1 cellular context compared by ENCODE assay signal in the genomic region with DNA sequence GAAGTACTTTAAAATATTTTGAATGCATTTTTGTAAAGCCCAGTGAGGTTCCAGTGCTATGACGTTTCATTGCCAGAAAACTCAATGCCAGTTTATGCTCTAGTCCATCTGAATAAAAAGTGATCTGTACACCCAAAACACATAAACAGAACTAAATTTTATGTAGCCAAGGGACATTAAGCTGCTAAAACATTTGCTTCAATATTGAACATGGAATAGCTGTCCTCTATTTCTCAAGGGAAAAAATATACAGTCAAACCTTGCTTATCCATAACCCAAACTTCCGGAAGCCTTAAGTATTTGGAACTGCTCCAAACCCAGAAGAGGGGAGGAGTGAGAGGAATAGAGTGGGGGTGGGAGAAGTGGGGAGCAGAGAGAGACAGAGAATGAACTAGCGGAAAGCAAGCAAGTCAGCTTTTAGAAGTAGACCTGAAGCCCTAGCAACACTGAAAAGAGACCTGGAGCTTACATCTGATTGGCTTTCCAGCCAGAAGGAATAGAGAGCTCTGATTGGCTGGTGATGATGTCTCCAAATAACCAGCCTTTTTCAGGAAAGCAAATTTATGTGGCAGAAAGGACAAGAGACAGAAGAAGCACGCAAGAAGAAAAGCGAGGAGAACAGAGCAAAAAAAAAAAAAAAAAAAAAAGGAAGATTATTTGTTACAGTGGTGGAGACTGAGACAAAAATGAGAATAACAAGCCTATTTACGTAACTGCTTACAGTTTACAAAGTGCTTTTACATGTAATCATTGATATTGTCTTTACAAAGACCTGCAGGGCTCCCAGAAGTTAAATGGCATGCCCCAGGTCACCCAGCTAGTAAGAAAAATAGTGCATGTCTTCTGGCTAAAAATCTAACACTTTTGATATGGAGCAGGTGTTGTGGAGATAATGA.
TF ChIP-seq lines count a peak whose summit lies in the region.

No MANE protein-coding gene starts in this region.

TF ChIP-seq in GM12878, 131 proteins besides CTCF, POLR2A, EP300 and RAD21 (continues in another document):
- TF ChIP-seq BMI1 (IDR thresholded peaks at IDR 0.05; ENCODE audit: borderline replicate concordance): peak; percentile 34; the same call in 1 of the 2 replicates
- TF ChIP-seq, protein P1, sequence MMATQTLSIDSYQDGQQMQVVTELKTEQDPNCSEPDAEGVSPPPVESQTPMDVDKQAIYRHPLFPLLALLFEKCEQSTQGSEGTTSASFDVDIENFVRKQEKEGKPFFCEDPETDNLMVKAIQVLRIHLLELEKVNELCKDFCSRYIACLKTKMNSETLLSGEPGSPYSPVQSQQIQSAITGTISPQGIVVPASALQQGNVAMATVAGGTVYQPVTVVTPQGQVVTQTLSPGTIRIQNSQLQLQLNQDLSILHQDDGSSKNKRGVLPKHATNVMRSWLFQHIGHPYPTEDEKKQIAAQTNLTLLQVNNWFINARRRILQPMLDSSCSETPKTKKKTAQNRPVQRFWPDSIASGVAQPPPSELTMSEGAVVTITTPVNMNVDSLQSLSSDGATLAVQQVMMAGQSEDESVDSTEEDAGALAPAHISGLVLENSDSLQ (IDR thresholded peaks at IDR 0.05): peak; percentile 31; the same call in 1 of the 2 replicates
- TF ChIP-seq, protein P2, sequence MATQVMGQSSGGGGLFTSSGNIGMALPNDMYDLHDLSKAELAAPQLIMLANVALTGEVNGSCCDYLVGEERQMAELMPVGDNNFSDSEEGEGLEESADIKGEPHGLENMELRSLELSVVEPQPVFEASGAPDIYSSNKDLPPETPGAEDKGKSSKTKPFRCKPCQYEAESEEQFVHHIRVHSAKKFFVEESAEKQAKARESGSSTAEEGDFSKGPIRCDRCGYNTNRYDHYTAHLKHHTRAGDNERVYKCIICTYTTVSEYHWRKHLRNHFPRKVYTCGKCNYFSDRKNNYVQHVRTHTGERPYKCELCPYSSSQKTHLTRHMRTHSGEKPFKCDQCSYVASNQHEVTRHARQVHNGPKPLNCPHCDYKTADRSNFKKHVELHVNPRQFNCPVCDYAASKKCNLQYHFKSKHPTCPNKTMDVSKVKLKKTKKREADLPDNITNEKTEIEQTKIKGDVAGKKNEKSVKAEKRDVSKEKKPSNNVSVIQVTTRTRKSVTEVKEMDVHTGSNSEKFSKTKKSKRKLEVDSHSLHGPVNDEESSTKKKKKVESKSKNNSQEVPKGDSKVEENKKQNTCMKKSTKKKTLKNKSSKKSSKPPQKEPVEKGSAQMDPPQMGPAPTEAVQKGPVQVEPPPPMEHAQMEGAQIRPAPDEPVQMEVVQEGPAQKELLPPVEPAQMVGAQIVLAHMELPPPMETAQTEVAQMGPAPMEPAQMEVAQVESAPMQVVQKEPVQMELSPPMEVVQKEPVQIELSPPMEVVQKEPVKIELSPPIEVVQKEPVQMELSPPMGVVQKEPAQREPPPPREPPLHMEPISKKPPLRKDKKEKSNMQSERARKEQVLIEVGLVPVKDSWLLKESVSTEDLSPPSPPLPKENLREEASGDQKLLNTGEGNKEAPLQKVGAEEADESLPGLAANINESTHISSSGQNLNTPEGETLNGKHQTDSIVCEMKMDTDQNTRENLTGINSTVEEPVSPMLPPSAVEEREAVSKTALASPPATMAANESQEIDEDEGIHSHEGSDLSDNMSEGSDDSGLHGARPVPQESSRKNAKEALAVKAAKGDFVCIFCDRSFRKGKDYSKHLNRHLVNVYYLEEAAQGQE (IDR thresholded peaks at IDR 0.05; ENCODE audit: low read depth, low read length): no peak
- no peak for TF ChIP-seq RB1 (IDR thresholded peaks at IDR 0.05; ENCODE audit: borderline replicate concordance)
- peak; percentile 33; the same call in 1 of the 2 replicates for TF ChIP-seq ESRRA (IDR thresholded peaks at IDR 0.05; ENCODE audit: low read length)
- no peak for TF ChIP-seq SIX5 (IDR thresholded peaks at IDR 0.05; ENCODE audit: low read depth, low read length, severe bottlenecking)
- no peak for TF ChIP-seq STAT3 (IDR thresholded peaks at IDR 0.05; ENCODE audit: low read depth, low read length)
- TF ChIP-seq FOS (IDR thresholded peaks at IDR 0.05; ENCODE audit: borderline replicate concordance, extremely low read depth, insufficient read length): no peak
- TF ChIP-seq NBN (IDR thresholded peaks at IDR 0.05): no peak
- TF ChIP-seq BRCA1 (IDR thresholded peaks at IDR 0.05; ENCODE audit: low read depth, low read length): no peak
- TF ChIP-seq CEBPB (IDR thresholded peaks at IDR 0.05; ENCODE audit: borderline replicate concordance in 1 of 2, low read depth in 2 of 2, low read length in 2 of 2): 0 out of 4 replicates have a peak, but pooled peaks of 1 of the 2 experiments have one; percentile 20
- TF ChIP-seq, protein P3, sequence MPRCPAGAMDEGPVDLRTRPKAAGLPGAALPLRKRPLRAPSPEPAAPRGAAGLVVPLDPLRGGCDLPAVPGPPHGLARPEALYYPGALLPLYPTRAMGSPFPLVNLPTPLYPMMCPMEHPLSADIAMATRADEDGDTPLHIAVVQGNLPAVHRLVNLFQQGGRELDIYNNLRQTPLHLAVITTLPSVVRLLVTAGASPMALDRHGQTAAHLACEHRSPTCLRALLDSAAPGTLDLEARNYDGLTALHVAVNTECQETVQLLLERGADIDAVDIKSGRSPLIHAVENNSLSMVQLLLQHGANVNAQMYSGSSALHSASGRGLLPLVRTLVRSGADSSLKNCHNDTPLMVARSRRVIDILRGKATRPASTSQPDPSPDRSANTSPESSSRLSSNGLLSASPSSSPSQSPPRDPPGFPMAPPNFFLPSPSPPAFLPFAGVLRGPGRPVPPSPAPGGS (IDR thresholded peaks at IDR 0.05; ENCODE audit: borderline replicate concordance, insufficient read depth, low read depth, low read length, poor library complexity, severe bottlenecking): no peak
- TF ChIP-seq SMAD5 (IDR thresholded peaks at IDR 0.05; ENCODE audit: low read depth): peak; percentile 62; the same call in 1 of the 2 replicates
- TF ChIP-seq CREB1 (IDR thresholded peaks at IDR 0.05; ENCODE audit: low read depth): peak; percentile 35; the same call in 1 of the 2 replicates
- TF ChIP-seq KDM1A (IDR thresholded peaks at IDR 0.05; ENCODE audit: borderline replicate concordance): no peak
- no peak for TF ChIP-seq DPF2 (IDR thresholded peaks at IDR 0.05)
- no peak for TF ChIP-seq ZNF384 (IDR thresholded peaks at IDR 0.05; ENCODE audit: borderline replicate concordance, low read depth, low read length)
- no peak for TF ChIP-seq LARP7 (IDR thresholded peaks at IDR 0.05)
- TF ChIP-seq SP1 (IDR thresholded peaks at IDR 0.05; ENCODE audit: low read depth, low read length): no peak
- TF ChIP-seq YBX1 (IDR thresholded peaks at IDR 0.05): no peak
- TF ChIP-seq CBX3 (IDR thresholded peaks at IDR 0.05; ENCODE audit: borderline replicate concordance, low read depth): no peak
- TF ChIP-seq SUZ12 (IDR thresholded peaks at IDR 0.05; ENCODE audit: unreplicated experiment): no peak
- TF ChIP-seq CBFB (IDR thresholded peaks at IDR 0.05; ENCODE audit: low read depth): no peak
- TF ChIP-seq MEF2B (IDR thresholded peaks at IDR 0.05; ENCODE audit: partially characterized antibody, poor library complexity, severe bottlenecking): no peak
- no peak for TF ChIP-seq ZBED1 (IDR thresholded peaks at IDR 0.05; ENCODE audit: borderline replicate concordance)
- no peak for TF ChIP-seq CBX5 (IDR thresholded peaks at IDR 0.05; ENCODE audit: low read depth)
- TF ChIP-seq, protein P4, sequence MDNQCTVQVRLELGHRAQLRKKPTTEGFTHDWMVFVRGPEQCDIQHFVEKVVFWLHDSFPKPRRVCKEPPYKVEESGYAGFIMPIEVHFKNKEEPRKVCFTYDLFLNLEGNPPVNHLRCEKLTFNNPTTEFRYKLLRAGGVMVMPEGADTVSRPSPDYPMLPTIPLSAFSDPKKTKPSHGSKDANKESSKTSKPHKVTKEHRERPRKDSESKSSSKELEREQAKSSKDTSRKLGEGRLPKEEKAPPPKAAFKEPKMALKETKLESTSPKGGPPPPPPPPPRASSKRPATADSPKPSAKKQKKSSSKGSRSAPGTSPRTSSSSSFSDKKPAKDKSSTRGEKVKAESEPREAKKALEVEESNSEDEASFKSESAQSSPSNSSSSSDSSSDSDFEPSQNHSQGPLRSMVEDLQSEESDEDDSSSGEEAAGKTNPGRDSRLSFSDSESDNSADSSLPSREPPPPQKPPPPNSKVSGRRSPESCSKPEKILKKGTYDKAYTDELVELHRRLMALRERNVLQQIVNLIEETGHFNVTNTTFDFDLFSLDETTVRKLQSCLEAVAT (IDR thresholded peaks at IDR 0.05): no peak
- TF ChIP-seq GABPA (IDR thresholded peaks at IDR 0.05; ENCODE audit: low read depth): no peak
- TF ChIP-seq ZNF217 (IDR thresholded peaks at IDR 0.05): no peak
- TF ChIP-seq, protein P5, sequence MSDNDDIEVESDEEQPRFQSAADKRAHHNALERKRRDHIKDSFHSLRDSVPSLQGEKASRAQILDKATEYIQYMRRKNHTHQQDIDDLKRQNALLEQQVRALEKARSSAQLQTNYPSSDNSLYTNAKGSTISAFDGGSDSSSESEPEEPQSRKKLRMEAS (IDR thresholded peaks at IDR 0.05; ENCODE audit: low read depth, low read length): no peak
- no peak for TF ChIP-seq STAT1 (conservative IDR thresholded peaks at IDR 0.05)
- TF ChIP-seq, protein P6, sequence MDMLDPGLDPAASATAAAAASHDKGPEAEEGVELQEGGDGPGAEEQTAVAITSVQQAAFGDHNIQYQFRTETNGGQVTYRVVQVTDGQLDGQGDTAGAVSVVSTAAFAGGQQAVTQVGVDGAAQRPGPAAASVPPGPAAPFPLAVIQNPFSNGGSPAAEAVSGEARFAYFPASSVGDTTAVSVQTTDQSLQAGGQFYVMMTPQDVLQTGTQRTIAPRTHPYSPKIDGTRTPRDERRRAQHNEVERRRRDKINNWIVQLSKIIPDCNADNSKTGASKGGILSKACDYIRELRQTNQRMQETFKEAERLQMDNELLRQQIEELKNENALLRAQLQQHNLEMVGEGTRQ (IDR thresholded peaks at IDR 0.05; ENCODE audit: borderline replicate concordance, low read depth, low read length): no peak
- TF ChIP-seq MYB (IDR thresholded peaks at IDR 0.05; ENCODE audit: borderline replicate concordance, low read depth, low read length): no peak
- TF ChIP-seq, protein P7, sequence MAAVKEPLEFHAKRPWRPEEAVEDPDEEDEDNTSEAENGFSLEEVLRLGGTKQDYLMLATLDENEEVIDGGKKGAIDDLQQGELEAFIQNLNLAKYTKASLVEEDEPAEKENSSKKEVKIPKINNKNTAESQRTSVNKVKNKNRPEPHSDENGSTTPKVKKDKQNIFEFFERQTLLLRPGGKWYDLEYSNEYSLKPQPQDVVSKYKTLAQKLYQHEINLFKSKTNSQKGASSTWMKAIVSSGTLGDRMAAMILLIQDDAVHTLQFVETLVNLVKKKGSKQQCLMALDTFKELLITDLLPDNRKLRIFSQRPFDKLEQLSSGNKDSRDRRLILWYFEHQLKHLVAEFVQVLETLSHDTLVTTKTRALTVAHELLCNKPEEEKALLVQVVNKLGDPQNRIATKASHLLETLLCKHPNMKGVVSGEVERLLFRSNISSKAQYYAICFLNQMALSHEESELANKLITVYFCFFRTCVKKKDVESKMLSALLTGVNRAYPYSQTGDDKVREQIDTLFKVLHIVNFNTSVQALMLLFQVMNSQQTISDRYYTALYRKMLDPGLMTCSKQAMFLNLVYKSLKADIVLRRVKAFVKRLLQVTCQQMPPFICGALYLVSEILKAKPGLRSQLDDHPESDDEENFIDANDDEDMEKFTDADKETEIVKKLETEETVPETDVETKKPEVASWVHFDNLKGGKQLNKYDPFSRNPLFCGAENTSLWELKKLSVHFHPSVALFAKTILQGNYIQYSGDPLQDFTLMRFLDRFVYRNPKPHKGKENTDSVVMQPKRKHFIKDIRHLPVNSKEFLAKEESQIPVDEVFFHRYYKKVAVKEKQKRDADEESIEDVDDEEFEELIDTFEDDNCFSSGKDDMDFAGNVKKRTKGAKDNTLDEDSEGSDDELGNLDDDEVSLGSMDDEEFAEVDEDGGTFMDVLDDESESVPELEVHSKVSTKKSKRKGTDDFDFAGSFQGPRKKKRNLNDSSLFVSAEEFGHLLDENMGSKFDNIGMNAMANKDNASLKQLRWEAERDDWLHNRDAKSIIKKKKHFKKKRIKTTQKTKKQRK (IDR thresholded peaks at IDR 0.05; ENCODE audit: low read depth, low read length): no peak
- no peak for TF ChIP-seq WRNIP1 (IDR thresholded peaks at IDR 0.05; ENCODE audit: borderline replicate concordance, low read depth, low read length)
- no peak for TF ChIP-seq CHD4 (IDR thresholded peaks at IDR 0.05)
- TF ChIP-seq, protein P8, sequence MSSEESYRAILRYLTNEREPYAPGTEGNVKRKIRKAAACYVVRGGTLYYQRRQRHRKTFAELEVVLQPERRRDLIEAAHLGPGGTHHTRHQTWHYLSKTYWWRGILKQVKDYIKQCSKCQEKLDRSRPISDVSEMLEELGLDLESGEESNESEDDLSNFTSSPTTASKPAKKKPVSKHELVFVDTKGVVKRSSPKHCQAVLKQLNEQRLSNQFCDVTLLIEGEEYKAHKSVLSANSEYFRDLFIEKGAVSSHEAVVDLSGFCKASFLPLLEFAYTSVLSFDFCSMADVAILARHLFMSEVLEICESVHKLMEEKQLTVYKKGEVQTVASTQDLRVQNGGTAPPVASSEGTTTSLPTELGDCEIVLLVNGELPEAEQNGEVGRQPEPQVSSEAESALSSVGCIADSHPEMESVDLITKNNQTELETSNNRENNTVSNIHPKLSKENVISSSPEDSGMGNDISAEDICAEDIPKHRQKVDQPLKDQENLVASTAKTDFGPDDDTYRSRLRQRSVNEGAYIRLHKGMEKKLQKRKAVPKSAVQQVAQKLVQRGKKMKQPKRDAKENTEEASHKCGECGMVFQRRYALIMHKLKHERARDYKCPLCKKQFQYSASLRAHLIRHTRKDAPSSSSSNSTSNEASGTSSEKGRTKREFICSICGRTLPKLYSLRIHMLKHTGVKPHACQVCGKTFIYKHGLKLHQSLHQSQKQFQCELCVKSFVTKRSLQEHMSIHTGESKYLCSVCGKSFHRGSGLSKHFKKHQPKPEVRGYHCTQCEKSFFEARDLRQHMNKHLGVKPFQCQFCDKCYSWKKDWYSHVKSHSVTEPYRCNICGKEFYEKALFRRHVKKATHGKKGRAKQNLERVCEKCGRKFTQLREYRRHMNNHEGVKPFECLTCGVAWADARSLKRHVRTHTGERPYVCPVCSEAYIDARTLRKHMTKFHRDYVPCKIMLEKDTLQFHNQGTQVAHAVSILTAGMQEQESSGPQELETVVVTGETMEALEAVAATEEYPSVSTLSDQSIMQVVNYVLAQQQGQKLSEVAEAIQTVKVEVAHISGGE (CRISPR knock-in tag; IDR thresholded peaks at IDR 0.05): no peak
- TF ChIP-seq MEF2A (IDR thresholded peaks at IDR 0.05; ENCODE audit: insufficient read depth, low read depth, low read length): 0 out of 2 replicates have a peak, but pooled peaks have one; percentile 22
- TF ChIP-seq, protein P9, sequence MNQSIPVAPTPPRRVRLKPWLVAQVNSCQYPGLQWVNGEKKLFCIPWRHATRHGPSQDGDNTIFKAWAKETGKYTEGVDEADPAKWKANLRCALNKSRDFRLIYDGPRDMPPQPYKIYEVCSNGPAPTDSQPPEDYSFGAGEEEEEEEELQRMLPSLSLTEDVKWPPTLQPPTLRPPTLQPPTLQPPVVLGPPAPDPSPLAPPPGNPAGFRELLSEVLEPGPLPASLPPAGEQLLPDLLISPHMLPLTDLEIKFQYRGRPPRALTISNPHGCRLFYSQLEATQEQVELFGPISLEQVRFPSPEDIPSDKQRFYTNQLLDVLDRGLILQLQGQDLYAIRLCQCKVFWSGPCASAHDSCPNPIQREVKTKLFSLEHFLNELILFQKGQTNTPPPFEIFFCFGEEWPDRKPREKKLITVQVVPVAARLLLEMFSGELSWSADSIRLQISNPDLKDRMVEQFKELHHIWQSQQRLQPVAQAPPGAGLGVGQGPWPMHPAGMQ (IDR thresholded peaks at IDR 0.05; ENCODE audit: borderline replicate concordance): no peak
- TF ChIP-seq MYC (IDR thresholded peaks at IDR 0.05; ENCODE audit: insufficient read depth, insufficient read length, insufficient replicate concordance, low read length, severe bottlenecking): no peak
- peak; percentile 60 for TF ChIP-seq RUNX3 (IDR thresholded peaks at IDR 0.05; ENCODE audit: low read length)
